9 cellular contexts compared by ENCODE assay signal in the genomic region with DNA sequence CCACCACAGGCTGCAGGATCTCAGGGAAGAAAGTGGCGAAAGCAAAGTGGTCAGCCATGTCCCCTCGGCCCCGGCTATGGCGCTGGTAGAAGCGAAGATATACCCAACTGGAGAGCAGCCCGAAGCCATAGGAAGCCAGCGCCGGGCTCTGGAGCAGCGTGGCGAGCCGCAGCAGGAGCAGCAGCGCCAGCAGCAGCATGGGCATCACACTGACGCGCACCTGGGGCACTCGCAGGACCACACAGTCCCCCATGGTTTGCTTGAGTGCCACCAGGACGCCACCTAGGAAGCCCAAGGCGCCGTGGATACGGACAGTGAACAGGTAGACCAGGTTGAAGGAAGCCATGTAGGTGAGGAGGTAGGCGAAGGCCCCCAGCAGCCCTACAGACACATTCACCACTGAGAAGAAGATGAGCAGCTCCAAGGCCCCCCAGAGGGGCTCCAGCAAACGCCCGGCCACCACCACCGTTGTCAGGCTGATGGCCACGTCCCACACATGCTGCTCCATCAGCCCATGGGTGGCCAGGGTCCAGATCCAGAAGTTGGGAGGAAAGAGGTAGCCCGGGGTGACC. TPM values are rescaled to one million over a fixed set of nuclear protein-coding genes. Genes with fewer than 3 reads are reported as not detected.
DNase-seq lines count a peak whose midpoint lies in the region; ATAC-seq, FAIRE-seq and TF ChIP-seq lines count a peak whose summit lies in the region.
"Had no signal": no experiment of that assay in that cellular context is flagged by ENCODE, and none has a peak within 500 bp of the region (broad histone marks: within the 10 kb centered on the region; RNA-seq: fewer than 3 reads in every experiment).

No MANE protein-coding gene starts in this region.

- 0 out of 2 replicates have a peak, but pooled peaks cover 10% of the 10 kb centered on the region for H4K20me1 ChIP-seq in OCI-LY3 (ENCODE audit: insufficient read depth, low read length)

- peaks cover 38% of the 10 kb centered on the region for H3K79me2 ChIP-seq in OCI-LY3 (ENCODE audit: low read length)

- DNase-seq in CD4-positive, alpha-beta memory T cell: no peak
- no peak for DNase-seq in endothelial cell (ENCODE audit: low spot score)
- no peak for DNase-seq in stimulated activated CD4-positive, alpha-beta T cell treated with anti-CD3 and anti-CD28 coated beads, Interleukin-12 subunit alpha, Interleukin-12 subunit beta, amount 100 ng/mL, for 4 hours
- DNase-seq in frontal cortex (ENCODE audit: low spot score in 2 of 2): no peak
- no peak for DNase-seq in iPS-NIHi7 (ENCODE audit: extremely low spot score)
- DNase-seq: activated CD8-positive, alpha-beta memory T cell treated with anti-CD3 and anti-CD28 coated beads, Interleukin-2, amount 50 U/mL, for 48 hours had no signal

- peak overlapping the region; percentile 96 for H3K4me2 ChIP-seq in OCI-LY3 (ENCODE audit: low read length)

- H3K27me3 ChIP-seq in CD4-positive, alpha-beta memory T cell (ENCODE audit: insufficient read depth, low read length): no peaks in the 10 kb centered on the region
- no peaks in the 10 kb centered on the region for H3K27me3 ChIP-seq in OCI-LY3 (ENCODE audit: low read depth, low read length)
- no peaks in the 10 kb centered on the region for H3K27me3 ChIP-seq in neutrophil

- no peak for TF ChIP-seq CTCF in OCI-LY3 (IDR thresholded peaks at IDR 0.05; ENCODE audit: low read depth, low read length)
- TF ChIP-seq CTCF in endothelial cell (IDR thresholded peaks at IDR 0.05; ENCODE audit: unreplicated experiment): no peak
- TF ChIP-seq CTCF in neutrophil (IDR thresholded peaks at IDR 0.05): no peak

- no peak for FAIRE-seq in frontal cortex (lab: Jason Lieb, UNC)

- H3K27ac ChIP-seq in CD4-positive, alpha-beta memory T cell (ENCODE audit: low read depth, low read length): peak overlapping the region; percentile 97
- H3K27ac ChIP-seq in OCI-LY3 (ENCODE audit: low read length): no peak overlapping the region
- H3K27ac ChIP-seq in neutrophil: peak overlapping the region; percentile 87

- no peak overlapping the region for H2AFZ ChIP-seq in OCI-LY3 (ENCODE audit: low read depth, low read length)

- intact Hi-C loops in CD4-positive, alpha-beta memory T cell (cut with micrococcal nuclease): no loop called here

- H3K36me3 ChIP-seq in CD4-positive, alpha-beta memory T cell (ENCODE audit: insufficient read depth, low read length): peaks cover 31% of the 10 kb centered on the region
- H3K36me3 ChIP-seq in OCI-LY3 (replicated peaks; ENCODE audit: low read depth, low read length) (peaks cover 29% of the 10 kb centered on the region), neutrophil (peaks cover 49% of the 10 kb centered on the region)

- CTCF ChIA-PET in CD4-positive, alpha-beta memory T cell (lab: Charles Lee; ENCODE audit: partially characterized antibody): no interaction called here

- H3K27ac Mint-ChIP-seq in CD4-positive, alpha-beta memory T cell: peak overlapping the region; percentile 86 to 97 (median 90)
- H3K27ac Mint-ChIP-seq in endothelial cell (ENCODE audit: unreplicated experiment): peak overlapping the region; percentile 82

- H3K9ac ChIP-seq in OCI-LY3 (ENCODE audit: low read length): peak overlapping the region; percentile 94

- peaks cover 30 to 49% (median 39%) of the 10 kb centered on the region in 4 donors for H3K4me1 Mint-ChIP-seq in CD4-positive, alpha-beta memory T cell
- peaks cover 33% of the 10 kb centered on the region for H3K4me1 Mint-ChIP-seq in endothelial cell (ENCODE audit: unreplicated experiment)

- ATAC-seq in GM19463 (IDR thresholded peaks at IDR 0.05; ENCODE audit: unreplicated experiment): no peak

- H3K9me3 Mint-ChIP-seq in CD4-positive, alpha-beta memory T cell: no peaks in the 10 kb centered on the region
- no peaks in the 10 kb centered on the region for H3K9me3 Mint-ChIP-seq in endothelial cell (ENCODE audit: unreplicated experiment)

- no peaks in the 10 kb centered on the region for H3K9me3 ChIP-seq in CD4-positive, alpha-beta memory T cell (ENCODE audit: control insufficient read depth in 1 of 2, low read length in 2 of 2)
- H3K9me3 ChIP-seq in OCI-LY3 (ENCODE audit: insufficient read depth, low read length): no peaks in the 10 kb centered on the region
- H3K9me3 ChIP-seq in neutrophil: no peaks in the 10 kb centered on the region

- H3K4me3 Mint-ChIP-seq in CD4-positive, alpha-beta memory T cell: peak overlapping the region; percentile 85 to 100 (median 98)
- peak overlapping the region; percentile 94 for H3K4me3 Mint-ChIP-seq in endothelial cell (ENCODE audit: unreplicated experiment)

- peak overlapping the region; percentile 78 to 95 for H3K4me3 ChIP-seq in CD4-positive, alpha-beta memory T cell (ENCODE audit: low read length in 2 of 2)
- H3K4me3 ChIP-seq in OCI-LY3 (ENCODE audit: low read length) (peak overlapping the region; percentile 92), neutrophil (ENCODE audit: low read depth in 1 of 2, low read length in 1 of 2) (peak overlapping the region; percentile 77 to 96)

- POLR2A ChIA-PET in CD4-positive, alpha-beta memory T cell (lab: Charles Lee; ENCODE audit: partially characterized antibody): interaction anchor here (2.5 to 23.7 kb wide), 3 partner anchors 10 to 60 kb away, joined by 12 to 595 read pairs (median 153); a partner anchor contains a TSS

- H3K4me1 ChIP-seq in CD4-positive, alpha-beta memory T cell (ENCODE audit: insufficient read depth, low read length): peaks cover 41% of the 10 kb centered on the region
- H3K4me1 ChIP-seq in OCI-LY3 (ENCODE audit: low read length) (peaks cover 23% of the 10 kb centered on the region), neutrophil (ENCODE audit: control insufficient read depth in 1 of 2, insufficient read depth in 1 of 2, low read depth in 1 of 2, low read length in 1 of 2) (peaks cover 46% of the 10 kb centered on the region in 2 experiments)

- H3K27me3 Mint-ChIP-seq in CD4-positive, alpha-beta memory T cell: no peaks in the 10 kb centered on the region
- H3K27me3 Mint-ChIP-seq in endothelial cell (ENCODE audit: unreplicated experiment): peaks cover 6% of the 10 kb centered on the region

- peaks cover 6 to 41% of the 10 kb centered on the region in 2 donors for H3K36me3 Mint-ChIP-seq in CD4-positive, alpha-beta memory T cell
- peaks cover 18% of the 10 kb centered on the region for H3K36me3 Mint-ChIP-seq in endothelial cell (ENCODE audit: low read depth, unreplicated experiment)

RNA-seq across cellular contexts. Expression of a gene that starts 0.9 kb away (rescaled TPM):
- 10 to 100 TPM; 31.1 to 34.6 TPM for total RNA-seq in CD4-positive, alpha-beta memory T cell
- polyA plus RNA-seq in CD4-positive, alpha-beta memory T cell: 10 to 100 TPM; 28.6 to 38.4 TPM
- total RNA-seq in endothelial cell (ENCODE audit: unreplicated experiment) (44.9 TPM), frontal cortex (18.3 TPM)

RNA-seq across cellular contexts. Expression of a gene that starts 7.8 kb away (rescaled TPM):
- total RNA-seq in CD4-positive, alpha-beta memory T cell: 10 to 100 TPM; 39.6 to 40.0 TPM
- polyA plus RNA-seq in CD4-positive, alpha-beta memory T cell: 10 to 100 TPM; 66.2 to 68.3 TPM
- 5.5 TPM for total RNA-seq in endothelial cell (ENCODE audit: unreplicated experiment)
- 11.0 TPM for total RNA-seq in frontal cortex

RNA-seq across cellular contexts. Expression of a gene that starts 7.9 kb away (rescaled TPM):
- total RNA-seq in CD4-positive, alpha-beta memory T cell: 10 to 100 TPM; 50.0 to 53.0 TPM
- polyA plus RNA-seq in CD4-positive, alpha-beta memory T cell: 10 to 100 TPM; 39.6 to 41.9 TPM
- total RNA-seq in endothelial cell (ENCODE audit: unreplicated experiment) (18.0 TPM), frontal cortex (20.8 TPM)

RNA-seq across cellular contexts. Expression of a gene that starts 12.9 kb away (rescaled TPM):
- 1 to 10 TPM; 3.7 to 4.2 TPM for total RNA-seq in CD4-positive, alpha-beta memory T cell
- polyA plus RNA-seq in CD4-positive, alpha-beta memory T cell: not detected
- total RNA-seq in endothelial cell (ENCODE audit: unreplicated experiment) (not detected), frontal cortex (3.7 TPM)

RNA-seq across cellular contexts. Expression of a gene that starts 17.8 kb away (rescaled TPM):
- 10 to 100 TPM; 81.9 to 86.9 TPM for total RNA-seq in CD4-positive, alpha-beta memory T cell
- polyA plus RNA-seq in CD4-positive, alpha-beta memory T cell: 10 to 100 TPM; 37.5 to 62.3 TPM
- total RNA-seq in endothelial cell (ENCODE audit: unreplicated experiment) (14.8 TPM), frontal cortex (12.6 TPM)
